1 cellular context compared by ENCODE assay signal in the genomic region with DNA sequence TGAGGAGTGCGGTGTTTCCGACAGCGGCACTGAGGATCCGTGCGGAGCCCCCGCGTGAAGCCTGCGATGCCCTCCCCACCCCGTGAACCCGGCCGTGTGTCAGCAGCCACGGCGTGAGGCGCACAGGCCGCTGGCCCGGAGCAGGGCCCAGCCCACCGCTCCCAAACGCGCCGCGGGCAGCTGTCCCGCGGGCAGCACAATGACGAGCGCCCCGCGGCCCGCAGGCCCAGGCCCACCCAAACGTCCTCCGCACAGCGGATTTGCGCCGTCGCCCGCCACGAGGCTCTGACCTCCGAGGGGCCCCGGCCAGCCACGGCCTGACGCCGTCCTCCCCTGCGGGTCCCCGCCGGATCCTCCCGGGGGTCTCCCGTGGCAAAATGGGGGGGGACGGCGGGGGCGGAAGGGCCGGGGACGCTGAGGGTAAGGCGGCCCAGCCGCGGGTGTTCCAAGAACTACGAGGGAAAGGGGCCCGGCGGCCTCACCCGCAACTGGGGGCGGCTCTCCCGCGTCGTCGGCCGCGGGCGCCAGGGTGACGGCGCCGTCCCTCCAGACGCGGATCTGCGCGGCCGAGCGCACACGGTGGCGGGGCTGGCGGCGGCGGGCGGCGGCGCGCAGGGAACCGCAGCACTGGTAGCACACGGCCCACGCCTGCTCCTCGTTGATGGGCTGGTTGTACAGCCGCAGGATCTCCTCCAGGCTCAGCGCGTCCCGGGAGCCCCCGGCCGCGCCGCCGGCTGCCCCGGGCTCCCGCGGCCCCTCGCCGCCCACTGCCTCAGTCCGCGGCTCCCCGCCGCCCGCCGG.
TF ChIP-seq lines count a peak whose summit lies in the region.

No MANE protein-coding gene starts in this region.

TF ChIP-seq in HepG2, 621 proteins besides CTCF, POLR2A, EP300 and RAD21 (continued from another document and continues in another):
- TF ChIP-seq, protein P1, sequence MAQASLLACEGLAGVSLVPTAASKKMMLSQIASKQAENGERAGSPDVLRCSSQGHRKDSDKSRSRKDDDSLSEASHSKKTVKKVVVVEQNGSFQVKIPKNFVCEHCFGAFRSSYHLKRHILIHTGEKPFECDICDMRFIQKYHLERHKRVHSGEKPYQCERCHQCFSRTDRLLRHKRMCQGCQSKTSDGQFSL (CRISPR knock-in tag; IDR thresholded peaks at IDR 0.05) = 0 out of 2 replicates have a peak, but pooled peaks have one; percentile 22
- TF ChIP-seq, protein P2, sequence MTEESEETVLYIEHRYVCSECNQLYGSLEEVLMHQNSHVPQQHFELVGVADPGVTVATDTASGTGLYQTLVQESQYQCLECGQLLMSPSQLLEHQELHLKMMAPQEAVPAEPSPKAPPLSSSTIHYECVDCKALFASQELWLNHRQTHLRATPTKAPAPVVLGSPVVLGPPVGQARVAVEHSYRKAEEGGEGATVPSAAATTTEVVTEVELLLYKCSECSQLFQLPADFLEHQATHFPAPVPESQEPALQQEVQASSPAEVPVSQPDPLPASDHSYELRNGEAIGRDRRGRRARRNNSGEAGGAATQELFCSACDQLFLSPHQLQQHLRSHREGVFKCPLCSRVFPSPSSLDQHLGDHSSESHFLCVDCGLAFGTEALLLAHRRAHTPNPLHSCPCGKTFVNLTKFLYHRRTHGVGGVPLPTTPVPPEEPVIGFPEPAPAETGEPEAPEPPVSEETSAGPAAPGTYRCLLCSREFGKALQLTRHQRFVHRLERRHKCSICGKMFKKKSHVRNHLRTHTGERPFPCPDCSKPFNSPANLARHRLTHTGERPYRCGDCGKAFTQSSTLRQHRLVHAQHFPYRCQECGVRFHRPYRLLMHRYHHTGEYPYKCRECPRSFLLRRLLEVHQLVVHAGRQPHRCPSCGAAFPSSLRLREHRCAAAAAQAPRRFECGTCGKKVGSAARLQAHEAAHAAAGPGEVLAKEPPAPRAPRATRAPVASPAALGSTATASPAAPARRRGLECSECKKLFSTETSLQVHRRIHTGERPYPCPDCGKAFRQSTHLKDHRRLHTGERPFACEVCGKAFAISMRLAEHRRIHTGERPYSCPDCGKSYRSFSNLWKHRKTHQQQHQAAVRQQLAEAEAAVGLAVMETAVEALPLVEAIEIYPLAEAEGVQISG (CRISPR knock-in tag; IDR thresholded peaks at IDR 0.05) = peak; percentile 57
- TF ChIP-seq ZNF777 (CRISPR knock-in tag; IDR thresholded peaks at IDR 0.05) (peak; percentile 86), HNRNPL (IDR thresholded peaks at IDR 0.05; ENCODE audit: low read depth, low read length) (no peak), DMAP1 (CRISPR knock-in tag; IDR thresholded peaks at IDR 0.05) (peak; percentile 28; the same call in 1 of the 2 replicates), BRD4 (CRISPR knock-in tag; IDR thresholded peaks at IDR 0.05) (peak; percentile 71; the same call in 1 of the 2 replicates), SPEN (CRISPR knock-in tag; IDR thresholded peaks at IDR 0.05; ENCODE audit: low read depth) (peak; percentile 72), MAZ (IDR thresholded peaks at IDR 0.05; ENCODE audit: borderline replicate concordance, low read depth, low read length) (no peak), MAZ (CRISPR knock-in tag; IDR thresholded peaks at IDR 0.05; ENCODE audit: low read depth) (peak; percentile 37; the same call in 1 of the 2 replicates), ZBTB38 (CRISPR knock-in tag; IDR thresholded peaks at IDR 0.05) (0 out of 2 replicates have a peak, but pooled peaks have one; percentile 36), ZNF883 (CRISPR knock-in tag; IDR thresholded peaks at IDR 0.05; ENCODE audit: not compliant biosample characterization) (peak; percentile 60), ZNF564 (CRISPR knock-in tag; IDR thresholded peaks at IDR 0.05) (0 out of 2 replicates have a peak, but pooled peaks have one; percentile 22), KDM5B (CRISPR knock-in tag; IDR thresholded peaks at IDR 0.05; ENCODE audit: borderline replicate concordance) (peak; percentile 75; the same call in 1 of the 2 replicates), ZNF674 (CRISPR knock-in tag; IDR thresholded peaks at IDR 0.05; ENCODE audit: low read depth) (no peak; the same call in 1 of the 2 replicates), ZFP82 (CRISPR knock-in tag; IDR thresholded peaks at IDR 0.05; ENCODE audit: borderline replicate concordance) (peak; percentile 83; the same call in 1 of the 2 replicates), ZNF792 (CRISPR knock-in tag; IDR thresholded peaks at IDR 0.05) (no peak), KAT2B (IDR thresholded peaks at IDR 0.05; ENCODE audit: borderline replicate concordance, low read depth, low read length) (no peak), ZNF670 (CRISPR knock-in tag; IDR thresholded peaks at IDR 0.05; ENCODE audit: borderline replicate concordance) (no peak; the same call in 1 of the 2 replicates), CHD2 (IDR thresholded peaks at IDR 0.05; ENCODE audit: low read depth, low read length) (no peak), ZNF333 (CRISPR knock-in tag; IDR thresholded peaks at IDR 0.05; ENCODE audit: borderline replicate concordance) (no peak), ASH2L (IDR thresholded peaks at IDR 0.05; ENCODE audit: insufficient read length, low read depth, low read length) (peak; percentile 67), NCOA1 (CRISPR knock-in tag; IDR thresholded peaks at IDR 0.05) (0 out of 2 replicates have a peak, but pooled peaks have one; percentile 30), NFRKB (IDR thresholded peaks at IDR 0.05) (no peak), ZNF354B (CRISPR knock-in tag; IDR thresholded peaks at IDR 0.05) (no peak), ZNF768 (CRISPR knock-in tag; IDR thresholded peaks at IDR 0.05) (peak; percentile 51; the same call in 1 of the 2 replicates), ZNF501 (CRISPR knock-in tag; IDR thresholded peaks at IDR 0.05) (peak; percentile 52; the same call in 1 of the 2 replicates), PRPF4 (IDR thresholded peaks at IDR 0.05; ENCODE audit: low read depth, low read length, poor library complexity, severe bottlenecking) (no peak), ZNF558 (CRISPR knock-in tag; IDR thresholded peaks at IDR 0.05; ENCODE audit: borderline replicate concordance) (peak; percentile 54; the same call in 1 of the 2 replicates), KMT2B (CRISPR knock-in tag; IDR thresholded peaks at IDR 0.05) (peak; percentile 36; the same call in 1 of the 2 replicates), ZNF547 (CRISPR knock-in tag; IDR thresholded peaks at IDR 0.05) (0 out of 2 replicates have a peak, but pooled peaks have one; percentile 70), MTF2 (CRISPR knock-in tag; IDR thresholded peaks at IDR 0.05; ENCODE audit: borderline replicate concordance) (0 out of 2 replicates have a peak, but pooled peaks have one; percentile 78), ZNF75D (CRISPR knock-in tag; IDR thresholded peaks at IDR 0.05; ENCODE audit: borderline replicate concordance) (no peak), POGZ (CRISPR knock-in tag; IDR thresholded peaks at IDR 0.05) (0 out of 2 replicates have a peak, but pooled peaks have one; percentile 18), ATF7-NPFF (CRISPR knock-in tag; IDR thresholded peaks at IDR 0.05; ENCODE audit: low read depth) (peak; percentile 57; the same call in 1 of the 2 replicates)
- TF ChIP-seq, protein P3, sequence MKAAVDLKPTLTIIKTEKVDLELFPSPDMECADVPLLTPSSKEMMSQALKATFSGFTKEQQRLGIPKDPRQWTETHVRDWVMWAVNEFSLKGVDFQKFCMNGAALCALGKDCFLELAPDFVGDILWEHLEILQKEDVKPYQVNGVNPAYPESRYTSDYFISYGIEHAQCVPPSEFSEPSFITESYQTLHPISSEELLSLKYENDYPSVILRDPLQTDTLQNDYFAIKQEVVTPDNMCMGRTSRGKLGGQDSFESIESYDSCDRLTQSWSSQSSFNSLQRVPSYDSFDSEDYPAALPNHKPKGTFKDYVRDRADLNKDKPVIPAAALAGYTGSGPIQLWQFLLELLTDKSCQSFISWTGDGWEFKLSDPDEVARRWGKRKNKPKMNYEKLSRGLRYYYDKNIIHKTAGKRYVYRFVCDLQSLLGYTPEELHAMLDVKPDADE (CRISPR knock-in tag; IDR thresholded peaks at IDR 0.05) = 0 out of 2 replicates have a peak, but pooled peaks have one; percentile 36
- TF ChIP-seq, protein P4, sequence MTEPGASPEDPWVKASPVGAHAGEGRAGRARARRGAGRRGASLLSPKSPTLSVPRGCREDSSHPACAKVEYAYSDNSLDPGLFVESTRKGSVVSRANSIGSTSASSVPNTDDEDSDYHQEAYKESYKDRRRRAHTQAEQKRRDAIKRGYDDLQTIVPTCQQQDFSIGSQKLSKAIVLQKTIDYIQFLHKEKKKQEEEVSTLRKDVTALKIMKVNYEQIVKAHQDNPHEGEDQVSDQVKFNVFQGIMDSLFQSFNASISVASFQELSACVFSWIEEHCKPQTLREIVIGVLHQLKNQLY (CRISPR knock-in tag; IDR thresholded peaks at IDR 0.05) = no peak
- TF ChIP-seq, protein P5, sequence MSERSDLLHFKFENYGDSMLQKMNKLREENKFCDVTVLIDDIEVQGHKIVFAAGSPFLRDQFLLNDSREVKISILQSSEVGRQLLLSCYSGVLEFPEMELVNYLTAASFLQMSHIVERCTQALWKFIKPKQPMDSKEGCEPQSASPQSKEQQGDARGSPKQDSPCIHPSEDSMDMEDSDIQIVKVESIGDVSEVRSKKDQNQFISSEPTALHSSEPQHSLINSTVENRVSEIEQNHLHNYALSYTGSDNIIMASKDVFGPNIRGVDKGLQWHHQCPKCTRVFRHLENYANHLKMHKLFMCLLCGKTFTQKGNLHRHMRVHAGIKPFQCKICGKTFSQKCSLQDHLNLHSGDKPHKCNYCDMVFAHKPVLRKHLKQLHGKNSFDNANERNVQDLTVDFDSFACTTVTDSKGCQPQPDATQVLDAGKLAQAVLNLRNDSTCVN (CRISPR knock-in tag; IDR thresholded peaks at IDR 0.05; ENCODE audit: borderline replicate concordance) = peak; percentile 60; the same call in 1 of the 2 replicates
- TF ChIP-seq, protein P6, sequence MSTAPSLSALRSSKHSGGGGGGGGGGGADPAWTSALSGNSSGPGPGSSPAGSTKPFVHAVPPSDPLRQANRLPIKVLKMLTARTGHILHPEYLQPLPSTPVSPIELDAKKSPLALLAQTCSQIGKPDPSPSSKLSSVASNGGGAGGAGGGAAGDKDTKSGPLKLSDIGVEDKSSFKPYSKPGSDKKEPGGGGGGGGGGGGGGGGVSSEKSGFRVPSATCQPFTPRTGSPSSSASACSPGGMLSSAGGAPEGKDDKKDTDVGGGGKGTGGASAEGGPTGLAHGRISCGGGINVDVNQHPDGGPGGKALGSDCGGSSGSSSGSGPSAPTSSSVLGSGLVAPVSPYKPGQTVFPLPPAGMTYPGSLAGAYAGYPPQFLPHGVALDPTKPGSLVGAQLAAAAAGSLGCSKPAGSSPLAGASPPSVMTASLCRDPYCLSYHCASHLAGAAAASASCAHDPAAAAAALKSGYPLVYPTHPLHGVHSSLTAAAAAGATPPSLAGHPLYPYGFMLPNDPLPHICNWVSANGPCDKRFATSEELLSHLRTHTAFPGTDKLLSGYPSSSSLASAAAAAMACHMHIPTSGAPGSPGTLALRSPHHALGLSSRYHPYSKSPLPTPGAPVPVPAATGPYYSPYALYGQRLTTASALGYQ (CRISPR knock-in tag; IDR thresholded peaks at IDR 0.05) = peak; percentile 52; the same call in 1 of the 2 replicates
- TF ChIP-seq, protein P7, sequence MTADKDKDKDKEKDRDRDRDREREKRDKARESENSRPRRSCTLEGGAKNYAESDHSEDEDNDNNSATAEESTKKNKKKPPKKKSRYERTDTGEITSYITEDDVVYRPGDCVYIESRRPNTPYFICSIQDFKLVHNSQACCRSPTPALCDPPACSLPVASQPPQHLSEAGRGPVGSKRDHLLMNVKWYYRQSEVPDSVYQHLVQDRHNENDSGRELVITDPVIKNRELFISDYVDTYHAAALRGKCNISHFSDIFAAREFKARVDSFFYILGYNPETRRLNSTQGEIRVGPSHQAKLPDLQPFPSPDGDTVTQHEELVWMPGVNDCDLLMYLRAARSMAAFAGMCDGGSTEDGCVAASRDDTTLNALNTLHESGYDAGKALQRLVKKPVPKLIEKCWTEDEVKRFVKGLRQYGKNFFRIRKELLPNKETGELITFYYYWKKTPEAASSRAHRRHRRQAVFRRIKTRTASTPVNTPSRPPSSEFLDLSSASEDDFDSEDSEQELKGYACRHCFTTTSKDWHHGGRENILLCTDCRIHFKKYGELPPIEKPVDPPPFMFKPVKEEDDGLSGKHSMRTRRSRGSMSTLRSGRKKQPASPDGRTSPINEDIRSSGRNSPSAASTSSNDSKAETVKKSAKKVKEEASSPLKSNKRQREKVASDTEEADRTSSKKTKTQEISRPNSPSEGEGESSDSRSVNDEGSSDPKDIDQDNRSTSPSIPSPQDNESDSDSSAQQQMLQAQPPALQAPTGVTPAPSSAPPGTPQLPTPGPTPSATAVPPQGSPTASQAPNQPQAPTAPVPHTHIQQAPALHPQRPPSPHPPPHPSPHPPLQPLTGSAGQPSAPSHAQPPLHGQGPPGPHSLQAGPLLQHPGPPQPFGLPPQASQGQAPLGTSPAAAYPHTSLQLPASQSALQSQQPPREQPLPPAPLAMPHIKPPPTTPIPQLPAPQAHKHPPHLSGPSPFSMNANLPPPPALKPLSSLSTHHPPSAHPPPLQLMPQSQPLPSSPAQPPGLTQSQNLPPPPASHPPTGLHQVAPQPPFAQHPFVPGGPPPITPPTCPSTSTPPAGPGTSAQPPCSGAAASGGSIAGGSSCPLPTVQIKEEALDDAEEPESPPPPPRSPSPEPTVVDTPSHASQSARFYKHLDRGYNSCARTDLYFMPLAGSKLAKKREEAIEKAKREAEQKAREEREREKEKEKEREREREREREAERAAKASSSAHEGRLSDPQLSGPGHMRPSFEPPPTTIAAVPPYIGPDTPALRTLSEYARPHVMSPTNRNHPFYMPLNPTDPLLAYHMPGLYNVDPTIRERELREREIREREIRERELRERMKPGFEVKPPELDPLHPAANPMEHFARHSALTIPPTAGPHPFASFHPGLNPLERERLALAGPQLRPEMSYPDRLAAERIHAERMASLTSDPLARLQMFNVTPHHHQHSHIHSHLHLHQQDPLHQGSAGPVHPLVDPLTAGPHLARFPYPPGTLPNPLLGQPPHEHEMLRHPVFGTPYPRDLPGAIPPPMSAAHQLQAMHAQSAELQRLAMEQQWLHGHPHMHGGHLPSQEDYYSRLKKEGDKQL (CRISPR knock-in tag; IDR thresholded peaks at IDR 0.05; ENCODE audit: low read depth) = no peak
- TF ChIP-seq, protein P8, sequence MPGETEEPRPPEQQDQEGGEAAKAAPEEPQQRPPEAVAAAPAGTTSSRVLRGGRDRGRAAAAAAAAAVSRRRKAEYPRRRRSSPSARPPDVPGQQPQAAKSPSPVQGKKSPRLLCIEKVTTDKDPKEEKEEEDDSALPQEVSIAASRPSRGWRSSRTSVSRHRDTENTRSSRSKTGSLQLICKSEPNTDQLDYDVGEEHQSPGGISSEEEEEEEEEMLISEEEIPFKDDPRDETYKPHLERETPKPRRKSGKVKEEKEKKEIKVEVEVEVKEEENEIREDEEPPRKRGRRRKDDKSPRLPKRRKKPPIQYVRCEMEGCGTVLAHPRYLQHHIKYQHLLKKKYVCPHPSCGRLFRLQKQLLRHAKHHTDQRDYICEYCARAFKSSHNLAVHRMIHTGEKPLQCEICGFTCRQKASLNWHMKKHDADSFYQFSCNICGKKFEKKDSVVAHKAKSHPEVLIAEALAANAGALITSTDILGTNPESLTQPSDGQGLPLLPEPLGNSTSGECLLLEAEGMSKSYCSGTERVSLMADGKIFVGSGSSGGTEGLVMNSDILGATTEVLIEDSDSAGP (CRISPR knock-in tag; IDR thresholded peaks at IDR 0.05; ENCODE audit: borderline replicate concordance) = peak; percentile 75; the same call in 1 of the 2 replicates
- TF ChIP-seq, protein P9, sequence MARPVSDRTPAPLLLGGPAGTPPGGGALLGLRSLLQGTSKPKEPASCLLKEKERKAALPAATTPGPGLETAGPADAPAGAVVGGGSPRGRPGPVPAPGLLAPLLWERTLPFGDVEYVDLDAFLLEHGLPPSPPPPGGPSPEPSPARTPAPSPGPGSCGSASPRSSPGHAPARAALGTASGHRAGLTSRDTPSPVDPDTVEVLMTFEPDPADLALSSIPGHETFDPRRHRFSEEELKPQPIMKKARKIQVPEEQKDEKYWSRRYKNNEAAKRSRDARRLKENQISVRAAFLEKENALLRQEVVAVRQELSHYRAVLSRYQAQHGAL (CRISPR knock-in tag; IDR thresholded peaks at IDR 0.05; ENCODE audit: not compliant biosample characterization) = no peak
